23 cellular contexts compared by ENCODE assay signal in genomic region chr1:1926346-1926811, GRCh38. TPM values are rescaled to one million over a fixed set of nuclear protein-coding genes. Genes with fewer than 3 reads are reported as not detected.
"Had no signal": no experiment of that assay in that cellular context is flagged by ENCODE, and none has a peak within 500 bp of the region (broad histone marks: within the 10 kb centered on the region; RNA-seq: fewer than 3 reads in every experiment).

No MANE protein-coding gene starts in this region.

- H3K4me3 Mint-ChIP-seq: activated T-helper 1 cell treated with anti-CD3 and anti-CD28 coated beads, Interleukin-12 subunit alpha, Interleukin-12 subunit beta, Interleukin-2, Interleukin-4 antibody, amounts not matched to agents 30 ng/mL and 10 ng/mL and 1 ng/mL, durations not matched to agents 14 hours and 24 hours and 36 hours; naive B cell; neural crest cell; stimulated activated effector memory CD8-positive, alpha-beta T cell treated with anti-CD3 and anti-CD28 coated beads, Interleukin-12 subunit alpha, Interleukin-12 subunit beta, amount 100 ng/mL, for 72 hours; T-helper 1 cell treated with Interleukin-12 subunit alpha and Interleukin-12 subunit beta and Interleukin-4 antibody, amounts not matched to agents 30 μg/mL and 1 μg/mL, for 36 hours had no signal

- ATAC-seq: activated CD4-positive, CD25-positive, alpha-beta regulatory T cell treated with anti-CD3 and anti-CD28 coated beads, Interleukin-2, amount 50 U/mL, for 24 hours; activated naive CD4-positive, alpha-beta T cell treated with anti-CD3 and anti-CD28 coated beads, Interleukin-2, amount 50 U/mL, for 72 hours; left lung; right lobe of liver; stimulated activated effector memory CD8-positive, alpha-beta T cell treated with anti-CD3 and anti-CD28 coated beads, Interleukin-12 subunit alpha, Interleukin-12 subunit beta, amount 100 ng/mL, for 72 hours had no signal

- H3K4me1 ChIP-seq: adrenal gland, left lung, prostate gland, stomach had no signal

- H3K36me3 Mint-ChIP-seq: activated naive CD4-positive, alpha-beta T cell treated with anti-CD3 and anti-CD28 coated beads, Interleukin-2, amount 50 U/mL, for 72 hours; naive B cell; stimulated activated effector memory CD8-positive, alpha-beta T cell treated with anti-CD3 and anti-CD28 coated beads, Interleukin-12 subunit alpha, Interleukin-12 subunit beta, amount 100 ng/mL, for 72 hours had no signal

- H3K9me3 ChIP-seq: adrenal gland, left lung, prostate gland, right lobe of liver, stomach, upper lobe of left lung had no signal

- H3K27ac Mint-ChIP-seq: activated naive CD4-positive, alpha-beta T cell treated with anti-CD3 and anti-CD28 coated beads, Interleukin-2, amount 50 U/mL, for 72 hours; activated T-helper 1 cell treated with anti-CD3 and anti-CD28 coated beads, Interleukin-12 subunit alpha, Interleukin-12 subunit beta, Interleukin-2, Interleukin-4 antibody, amounts not matched to agents 30 ng/mL and 10 ng/mL and 1 ng/mL, durations not matched to agents 14 hours and 24 hours and 36 hours; naive B cell; stimulated activated effector memory CD8-positive, alpha-beta T cell treated with anti-CD3 and anti-CD28 coated beads, Interleukin-12 subunit alpha, Interleukin-12 subunit beta, amount 100 ng/mL, for 72 hours; T-helper 1 cell treated with Interleukin-12 subunit alpha and Interleukin-12 subunit beta and Interleukin-4 antibody, amounts not matched to agents 30 μg/mL and 1 μg/mL, for 36 hours had no signal

- H3K36me3 ChIP-seq: adrenal gland, left lung, prostate gland, right lobe of liver, stomach, upper lobe of left lung had no signal

- H3K4me3 ChIP-seq: adrenal gland, left lung, prostate gland, right lobe of liver, stomach, upper lobe of left lung had no signal

- H3K27me3 ChIP-seq: adrenal gland, right lobe of liver, stomach, upper lobe of left lung had no signal

- DNase-seq: activated gamma-delta T cell treated with Interleukin-2 at 50 U/mL for 16 hours; activated T-cell treated with anti-CD3 and anti-CD28 coated beads for 4 hours; dermis blood vessel endothelial cell; foreskin fibroblast; hypothalamus; naive B cell; small intestine; stimulated activated CD4-positive, alpha-beta T cell treated with anti-CD3 and anti-CD28 coated beads, Interleukin-4, amount 100 ng/mL, for 24 hours; stomach had no signal

- H3K9me3 Mint-ChIP-seq: activated naive CD4-positive, alpha-beta T cell treated with anti-CD3 and anti-CD28 coated beads, Interleukin-2, amount 50 U/mL, for 72 hours; activated T-helper 1 cell treated with anti-CD3 and anti-CD28 coated beads, Interleukin-12 subunit alpha, Interleukin-12 subunit beta, Interleukin-2, Interleukin-4 antibody, amounts not matched to agents 30 ng/mL and 10 ng/mL and 1 ng/mL, durations not matched to agents 14 hours and 24 hours and 36 hours; naive B cell; neural crest cell; stimulated activated effector memory CD8-positive, alpha-beta T cell treated with anti-CD3 and anti-CD28 coated beads, Interleukin-12 subunit alpha, Interleukin-12 subunit beta, amount 100 ng/mL, for 72 hours; T-helper 1 cell treated with Interleukin-12 subunit alpha and Interleukin-12 subunit beta and Interleukin-4 antibody, amounts not matched to agents 30 μg/mL and 1 μg/mL, for 36 hours had no signal

- H3K27ac ChIP-seq: adrenal gland, epithelial cell of prostate, left lung, prostate gland, right lobe of liver, stomach, upper lobe of left lung had no signal

- H3K4me1 Mint-ChIP-seq: neural crest cell; stimulated activated effector memory CD8-positive, alpha-beta T cell treated with anti-CD3 and anti-CD28 coated beads, Interleukin-12 subunit alpha, Interleukin-12 subunit beta, amount 100 ng/mL, for 72 hours had no signal

RNA-seq across cellular contexts. Expression of gene TMEM52, which starts 7.3 kb away (rescaled TPM):
- total RNA-seq: dermis blood vessel endothelial cell, osteoblast had no signal

RNA-seq across cellular contexts. Expression of gene CALML6, which starts 11.3 kb away (rescaled TPM):
- total RNA-seq: mononuclear cell, stomach had no signal
